Comparison of ENCODE assay signal across 7 cellular contexts in the genomic region with DNA sequence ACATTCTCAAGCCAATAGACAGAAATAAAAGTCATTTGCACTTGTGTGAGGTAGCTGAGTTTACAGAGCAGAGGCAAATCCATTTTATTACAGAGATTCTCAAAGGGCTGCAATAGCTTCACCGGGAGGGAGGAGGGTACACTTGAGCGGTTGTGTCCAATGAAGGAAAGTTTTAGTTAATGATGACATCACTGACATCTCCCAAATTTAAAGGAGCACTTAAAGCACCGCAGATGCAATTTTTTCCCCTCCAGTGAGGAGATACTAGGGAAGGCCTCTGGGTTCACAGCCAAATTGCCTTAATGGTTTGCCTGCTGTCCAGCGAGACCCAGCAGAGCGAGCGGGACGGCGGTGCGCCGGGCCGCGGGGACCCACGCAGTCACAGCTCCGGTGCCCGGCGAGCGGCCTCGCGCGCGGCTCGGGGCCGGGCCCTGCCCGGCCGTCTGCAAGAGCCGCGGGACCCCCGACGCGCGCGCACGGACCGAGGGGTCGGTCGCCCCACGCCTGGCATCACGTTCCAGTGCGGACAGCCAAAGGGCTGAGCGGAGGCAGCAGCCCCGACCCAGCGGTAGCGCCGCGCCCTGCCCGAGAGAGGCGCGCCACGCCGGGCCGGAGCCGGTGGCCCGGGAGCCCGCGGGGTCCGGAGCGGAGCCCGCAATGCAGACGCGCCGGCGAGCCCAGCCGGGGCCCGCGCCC. TPM values are rescaled to one million over a fixed set of nuclear protein-coding genes. Genes with fewer than 3 reads are reported as not detected.
A peak's percentile ranks its signal among the peaks of the same experiment; 100 is the strongest.
DNase-seq lines count a peak whose midpoint lies in the region; ATAC-seq, FAIRE-seq and TF ChIP-seq lines count a peak whose summit lies in the region.

No MANE protein-coding gene starts in this region.

- no peak overlapping the region for H3K27ac ChIP-seq in HL-60 (replicated peaks)

- H3K4me1 Mint-ChIP-seq in mesothelial cell of epicardium = peaks cover 8% of the 10 kb centered on the region

- peak overlapping the region; percentile 82 for H3K4me3 ChIP-seq in HL-60 (replicated peaks; ENCODE audit: insufficient read depth, low read length)
- peak overlapping the region; percentile 64 for H3K4me3 ChIP-seq in choroid plexus epithelial cell (ENCODE audit: low read depth, low read length)

- peak; percentile 7 for ATAC-seq in GM21381 (IDR thresholded peaks at IDR 0.05; ENCODE audit: unreplicated experiment)

- DNase-seq in HL-60 (ENCODE audit: low read depth in 1 of 2, low spot score in 1 of 2) = no peak
- DNase-seq in choroid plexus epithelial cell (ENCODE audit: low read depth) = no peak
- DNase-seq in mesothelial cell of epicardium (ENCODE audit: low spot score in 2 of 2, unreplicated experiment in 2 of 2) = no peak
- peak; percentile 11 for DNase-seq in urothelium cell line (ENCODE audit: low spot score)
- no peak for DNase-seq in stimulated activated CD4-positive, alpha-beta T cell treated with anti-CD3 and anti-CD28 coated beads, Interleukin-1b, Interleukin-23, amount 100 ng/mL, for 48 hours
- DNase-seq in OCI-M1 (lab: John Stamatoyannopoulos, UW) = no peak

- no peaks in the 10 kb centered on the region for H3K9me3 Mint-ChIP-seq in mesothelial cell of epicardium

- H3K27ac Mint-ChIP-seq in mesothelial cell of epicardium = no peak overlapping the region

- no peaks in the 10 kb centered on the region for H3K36me3 Mint-ChIP-seq in mesothelial cell of epicardium

- peaks cover 58% of the 10 kb centered on the region for H3K27me3 Mint-ChIP-seq in mesothelial cell of epicardium (ENCODE audit: low read depth)

- TF ChIP-seq CTCF in HL-60 (IDR thresholded peaks at IDR 0.05; ENCODE audit: insufficient read depth, low read length) = no peak
- no peak for TF ChIP-seq CTCF in choroid plexus epithelial cell (conservative IDR thresholded peaks at IDR 0.05; ENCODE audit: low read depth, low read length)
- no peak for TF ChIP-seq CTCF in mesothelial cell of epicardium (IDR thresholded peaks at IDR 0.05; ENCODE audit: unreplicated experiment)

- FAIRE-seq in urothelium cell line (lab: Jason Lieb, UNC) = no peak

- peak overlapping the region; percentile 74 for H3K4me3 Mint-ChIP-seq in mesothelial cell of epicardium

- peaks cover 8% of the 10 kb centered on the region for H3K27me3 ChIP-seq in HL-60 (ENCODE audit: insufficient read depth, poor library complexity, severe bottlenecking)

RNA-seq across cellular contexts. Expression of a gene that starts 0.7 kb away (rescaled TPM):
- 0.80 to 1.6 TPM (median 1.5 TPM) in 3 replicates for total RNA-seq in mesothelial cell of epicardium
